24 cellular contexts compared by ENCODE assay signal in genomic region chrX:16002185-16002584, GRCh38.
DNase-seq lines count a peak whose midpoint lies in the region; ATAC-seq, FAIRE-seq and TF ChIP-seq lines count a peak whose summit lies in the region.
"Had no signal": no experiment of that assay in that cellular context is flagged by ENCODE, and none has a peak within 500 bp of the region (broad histone marks: within the 10 kb centered on the region; RNA-seq: fewer than 3 reads in every experiment).

No MANE protein-coding gene starts in this region.

- TF ChIP-seq CTCF in bronchial epithelial cell (IDR thresholded peaks at IDR 0.05; ENCODE audit: insufficient read depth, low read length, severe bottlenecking) = no peak

- DNase-seq in Daoy (ENCODE audit: low read depth) (peak; percentile 6), M059J (ENCODE audit: low read depth) (peak; percentile 54), bronchial epithelial cell (ENCODE audit: low read depth) (peak; percentile 48), islet precursor cell (peak; percentile 60), NCI-H526 (lab: John Stamatoyannopoulos, UW) (no peak), COR-L47 (lab: John Stamatoyannopoulos, UW) (no peak), HuH-7.5 (ENCODE audit: low spot score) (no peak)
- DNase-seq: activated CD4-positive, alpha-beta T cell treated with anti-CD3 and anti-CD28 coated beads, Interleukin-2, amount 50 U/mL, for 1 hour; activated CD8-positive, alpha-beta memory T cell treated with anti-CD3 and anti-CD28 coated beads, Interleukin-2, amount 50 U/mL, for 4 hours; activated gamma-delta T cell; DMS79; GOT3; NCI-H1417; NCI-H2107; NCI-H69; SIG-M5; stimulated activated CD4-positive, alpha-beta T cell treated with anti-CD3 and anti-CD28 coated beads, Interleukin-12 subunit alpha, Interleukin-12 subunit beta, amount 100 ng/mL, for 4 hours; stimulated activated CD8-positive, alpha-beta memory T cell treated with anti-CD3 and anti-CD28 coated beads, Interleukin-4, amount 100 ng/mL, for 48 hours; T-cell had no signal

- FAIRE-seq in bronchial epithelial cell (lab: Jason Lieb, UNC) = no peak
- FAIRE-seq: HTR-8/SVneo had no signal

- H3K4me3 ChIP-seq in bronchial epithelial cell (ENCODE audit: low read depth, low read length) = no peak overlapping the region
- H3K4me3 ChIP-seq: neural progenitor cell, vagina had no signal

- no peaks in the 10 kb centered on the region for H3K27me3 ChIP-seq in bronchial epithelial cell (ENCODE audit: control insufficient read depth, insufficient read depth, low read length)
- H3K27me3 ChIP-seq: neural progenitor cell, vagina had no signal

- H3K36me3 ChIP-seq in bronchial epithelial cell (ENCODE audit: control insufficient read depth, insufficient read depth, low read length) = no peaks in the 10 kb centered on the region
- H3K36me3 ChIP-seq: neural progenitor cell, vagina had no signal

- no peak for ATAC-seq in GM21529 (IDR thresholded peaks at IDR 0.05; ENCODE audit: unreplicated experiment)
- ATAC-seq: left lobe of liver, T-cell had no signal

Comparison
In these comparisons a context has a peak if more than half of its experiments do, and no peak if none do; other contexts are left out.
1. DNase-seq: peak in Daoy (single experiment), M059J (single experiment), bronchial epithelial cell (single experiment) and islet precursor cell (single experiment); none in NCI-H526 (0 of 2), COR-L47 (single experiment) and HuH-7.5 (single experiment).